8 cellular contexts compared by ENCODE assay signal in genomic region chr7:100157069-100157333, GRCh38. TPM values are rescaled to one million over a fixed set of nuclear protein-coding genes. Genes with fewer than 3 reads are reported as not detected.
A peak's percentile ranks its signal among the peaks of the same experiment; 100 is the strongest.
DNase-seq lines count a peak whose midpoint lies in the region; ATAC-seq and TF ChIP-seq lines count a peak whose summit lies in the region.

No MANE protein-coding gene starts in this region.

- H3K4me3 Mint-ChIP-seq in activated CD8-positive, alpha-beta memory T cell treated with anti-CD3 and anti-CD28 coated beads, Interleukin-2, amount 10 ng/mL, durations not matched to agents 7 days and 5 days: peak overlapping the region; percentile 57
- peak overlapping the region; percentile 77 for H3K4me3 Mint-ChIP-seq in activated CD4-positive, alpha-beta memory T cell treated with anti-CD3 and anti-CD28 coated beads for 36 hours

- H3K27me3 Mint-ChIP-seq in activated CD8-positive, alpha-beta memory T cell treated with anti-CD3 and anti-CD28 coated beads, Interleukin-2, amount 10 ng/mL, durations not matched to agents 7 days and 5 days: no peaks in the 10 kb centered on the region
- H3K27me3 Mint-ChIP-seq in activated CD4-positive, alpha-beta memory T cell treated with anti-CD3 and anti-CD28 coated beads for 36 hours: no peaks in the 10 kb centered on the region

- POLR2A ChIA-PET in activated CD4-positive, alpha-beta memory T cell treated with anti-CD3 and anti-CD28 coated beads for 36 hours (lab: Charles Lee): interaction anchor here (0.8 to 0.9 kb wide), 2 partner anchors 9 to 30 kb away, joined by 3 read pairs; partner anchors contain the start of gene MBLAC1

- intact Hi-C loops in activated CD4-positive, alpha-beta memory T cell treated with anti-CD3 and anti-CD28 coated beads for 36 hours (cut with micrococcal nuclease): no loop called here
- intact Hi-C loops in stomach (cut with DNase I; ENCODE audit: low total_unique reads): no loop called here

- no peak for ATAC-seq in activated CD8-positive, alpha-beta memory T cell treated with anti-CD3 and anti-CD28 coated beads, Interleukin-2, amount 10 ng/mL, durations not matched to agents 7 days and 5 days
- no peak for ATAC-seq in gastroesophageal sphincter
- no peak for ATAC-seq in HG03139 (IDR thresholded peaks at IDR 0.05; ENCODE audit: unreplicated experiment)

- no peak for TF ChIP-seq EP300 in gastroesophageal sphincter (IDR thresholded peaks at IDR 0.05)
- TF ChIP-seq EP300 in stomach (IDR thresholded peaks at IDR 0.05): no peak

- WGBS in gastroesophageal sphincter (ENCODE audit: low coverage in 1 of 2), 2 donors: no CpG with 5 or more reads among the region's 5 CpGs
- 43 to 68% (median 58%) methylated on average over 5 of the region's 5 CpGs for WGBS in stomach, 5 donors

- no peak for TF ChIP-seq POLR2A in gastroesophageal sphincter (IDR thresholded peaks at IDR 0.05)
- TF ChIP-seq POLR2A in stomach (IDR thresholded peaks at IDR 0.05): no peak
- TF ChIP-seq POLR2A in erythroblast (IDR thresholded peaks at IDR 0.05; ENCODE audit: low read length): no peak

- H3K27ac ChIP-seq in gastroesophageal sphincter (peak overlapping the region in 3 of 4 donors; percentile 84 to 89 (median 85)), stomach (peak overlapping the region; percentile 52 to 93 (median 90))

- no peaks in the 10 kb centered on the region for H3K9me3 Mint-ChIP-seq in activated CD8-positive, alpha-beta memory T cell treated with anti-CD3 and anti-CD28 coated beads, Interleukin-2, amount 10 ng/mL, durations not matched to agents 7 days and 5 days (ENCODE audit: low read depth)
- no peaks in the 10 kb centered on the region for H3K9me3 Mint-ChIP-seq in activated CD4-positive, alpha-beta memory T cell treated with anti-CD3 and anti-CD28 coated beads for 36 hours

- H3K4me3 ChIP-seq in gastroesophageal sphincter (no peak overlapping the region), stomach (peak overlapping the region in 3 of 4 donors; percentile 81 to 99 (median 86))

- DNase-seq in activated CD8-positive, alpha-beta memory T cell treated with anti-CD3 and anti-CD28 coated beads, Interleukin-2, amount 10 ng/mL, durations not matched to agents 7 days and 5 days: no peak
- DNase-seq in activated CD8-positive, alpha-beta memory T cell treated with anti-CD3 and anti-CD28 coated beads, Interleukin-2, amount 50 U/mL, for 48 hours: no peak
- DNase-seq in activated CD4-positive, alpha-beta memory T cell treated with anti-CD3 and anti-CD28 coated beads for 36 hours: no peak
- DNase-seq in stomach (no peak), amniotic stem cell (lab: John Stamatoyannopoulos, UW) (no peak), erythroblast (lab: John Stamatoyannopoulos, UW) (no peak)

- peak overlapping the region; percentile 67 for H3K27ac Mint-ChIP-seq in activated CD8-positive, alpha-beta memory T cell treated with anti-CD3 and anti-CD28 coated beads, Interleukin-2, amount 10 ng/mL, durations not matched to agents 7 days and 5 days
- H3K27ac Mint-ChIP-seq in activated CD4-positive, alpha-beta memory T cell treated with anti-CD3 and anti-CD28 coated beads for 36 hours: peak overlapping the region; percentile 79

- no peaks in the 10 kb centered on the region for H3K9me3 ChIP-seq in gastroesophageal sphincter
- H3K9me3 ChIP-seq in stomach: no peaks in the 10 kb centered on the region

- peaks cover 31% of the 10 kb centered on the region for H3K36me3 Mint-ChIP-seq in activated CD8-positive, alpha-beta memory T cell treated with anti-CD3 and anti-CD28 coated beads, Interleukin-2, amount 10 ng/mL, durations not matched to agents 7 days and 5 days
- H3K36me3 Mint-ChIP-seq in activated CD4-positive, alpha-beta memory T cell treated with anti-CD3 and anti-CD28 coated beads for 36 hours: peaks cover 32% of the 10 kb centered on the region

- no peak for TF ChIP-seq CTCF in gastroesophageal sphincter (IDR thresholded peaks at IDR 0.05)
- no peak for TF ChIP-seq CTCF in stomach (IDR thresholded peaks at IDR 0.05)

- H3K4me1 Mint-ChIP-seq in activated CD8-positive, alpha-beta memory T cell treated with anti-CD3 and anti-CD28 coated beads, Interleukin-2, amount 10 ng/mL, durations not matched to agents 7 days and 5 days: peaks cover 51% of the 10 kb centered on the region
- H3K4me1 Mint-ChIP-seq in activated CD4-positive, alpha-beta memory T cell treated with anti-CD3 and anti-CD28 coated beads for 36 hours (ENCODE audit: low read depth): peaks cover 37% of the 10 kb centered on the region

- peaks cover 0 to 50% of the 10 kb centered on the region in 2 donors for H3K36me3 ChIP-seq in gastroesophageal sphincter
- peaks cover 31 to 53% (median 46%) of the 10 kb centered on the region in 4 donors for H3K36me3 ChIP-seq in stomach

- CTCF ChIA-PET in activated CD8-positive, alpha-beta memory T cell treated with anti-CD3 and anti-CD28 coated beads, Interleukin-2, amount 10 ng/mL, durations not matched to agents 7 days and 5 days (lab: Charles Lee): interaction anchor here (0.8 to 9.7 kb wide), 4 partner anchors 11 to 60 kb away, joined by 3 to 61 read pairs (median 13); partner anchors contain the start of gene GAL3ST4
- CTCF ChIA-PET in activated CD4-positive, alpha-beta memory T cell treated with anti-CD3 and anti-CD28 coated beads for 36 hours (lab: Charles Lee): interaction anchor here (1.1 to 1.8 kb wide), 4 partner anchors 8 to 188 kb away, joined by 3 to 6 read pairs (median 4); partner anchors contain the start of gene LAMTOR4

- H3K4me1 ChIP-seq in gastroesophageal sphincter: peaks cover 0 to 40% (median 14%) of the 10 kb centered on the region in 3 donors
- peaks cover 12 to 66% (median 50%) of the 10 kb centered on the region in 4 donors for H3K4me1 ChIP-seq in stomach

- H3K27me3 ChIP-seq in gastroesophageal sphincter (no peaks in the 10 kb centered on the region), stomach (no peaks in the 10 kb centered on the region)

RNA-seq across cellular contexts. Expression of gene TRAPPC14, which starts 1.5 kb away (rescaled TPM):
- total RNA-seq in activated CD8-positive, alpha-beta memory T cell treated with anti-CD3 and anti-CD28 coated beads, Interleukin-2, amount 10 ng/mL, durations not matched to agents 7 days and 5 days: 10 to 100 TPM; 36.8 to 43.5 TPM
- total RNA-seq in activated CD4-positive, alpha-beta memory T cell treated with anti-CD3 and anti-CD28 coated beads for 36 hours: 10 to 100 TPM; 17.9 to 19.7 TPM
- total RNA-seq in gastroesophageal sphincter (1 to 10 TPM; 3.0 to 7.8 (median 7.3) TPM), stomach (10 to 100 TPM; 16.2 to 33.3 (median 28.6) TPM)
- 10 to 100 TPM; 10.7 to 17.2 (median 11.4) TPM for polyA plus RNA-seq in stomach

RNA-seq across cellular contexts. Expression of gene LAMTOR4, which starts 8.3 kb away (rescaled TPM):
- 100 to 1,000 TPM; 119 to 151 TPM for total RNA-seq in activated CD8-positive, alpha-beta memory T cell treated with anti-CD3 and anti-CD28 coated beads, Interleukin-2, amount 10 ng/mL, durations not matched to agents 7 days and 5 days
- 100 to 1,000 TPM; 136 to 151 TPM for total RNA-seq in activated CD4-positive, alpha-beta memory T cell treated with anti-CD3 and anti-CD28 coated beads for 36 hours
- total RNA-seq in gastroesophageal sphincter (100 to 1,000 TPM; 109 to 228 (median 148) TPM), stomach (100 to 1,000 TPM in 3 of 5 donors, 10 to 100 TPM in 2; 26.3 to 889 (median 159) TPM)
- 100 to 1,000 TPM; 307 to 476 (median 334) TPM for polyA plus RNA-seq in stomach

RNA-seq across cellular contexts. Expression of gene GAL3ST4, which starts 11.4 kb away (rescaled TPM):
- 1 to 10 TPM in 1 of 2 experiments, under 1 TPM in 1; 0.61 to 1.4 TPM for total RNA-seq in activated CD8-positive, alpha-beta memory T cell treated with anti-CD3 and anti-CD28 coated beads, Interleukin-2, amount 10 ng/mL, durations not matched to agents 7 days and 5 days
- total RNA-seq in activated CD4-positive, alpha-beta memory T cell treated with anti-CD3 and anti-CD28 coated beads for 36 hours: 1 to 10 TPM; 2.4 to 2.8 TPM
- total RNA-seq in gastroesophageal sphincter (1 to 10 TPM; 2.0 to 3.6 (median 2.8) TPM), stomach (1 to 10 TPM in 2 of 5 donors, not detected in 3; 1.5 to 1.6 TPM)
- polyA plus RNA-seq in stomach: 1 to 10 TPM; 1.7 to 2.4 (median 2.1) TPM

RNA-seq across cellular contexts. Expression of gene GPC2, which starts 20.2 kb away (rescaled TPM):
- total RNA-seq in activated CD8-positive, alpha-beta memory T cell treated with anti-CD3 and anti-CD28 coated beads, Interleukin-2, amount 10 ng/mL, durations not matched to agents 7 days and 5 days: 1 to 10 TPM; 2.9 to 6.2 TPM
- total RNA-seq in activated CD4-positive, alpha-beta memory T cell treated with anti-CD3 and anti-CD28 coated beads for 36 hours: 1 to 10 TPM; 4.8 to 5.5 TPM
- 1 to 10 TPM in 3 of 4 donors, under 1 TPM in 1; 0.39 to 3.4 (median 2.0) TPM for total RNA-seq in gastroesophageal sphincter
- total RNA-seq in stomach: 1 to 10 TPM in 3 of 5 donors, under 1 TPM in 1, not detected in 1; 0.92 to 4.9 (median 2.6) TPM
- polyA plus RNA-seq in stomach: under 1 TPM in 2 of 3 donors, not detected in 1; 0.12 to 0.48 TPM

RNA-seq across cellular contexts. Expression of gene STAG3, which starts 20.7 kb away (rescaled TPM):
- 10 to 100 TPM in 1 of 2 experiments, 1 to 10 TPM in 1; 8.1 to 20.2 TPM for total RNA-seq in activated CD8-positive, alpha-beta memory T cell treated with anti-CD3 and anti-CD28 coated beads, Interleukin-2, amount 10 ng/mL, durations not matched to agents 7 days and 5 days
- total RNA-seq in activated CD4-positive, alpha-beta memory T cell treated with anti-CD3 and anti-CD28 coated beads for 36 hours: 10 to 100 TPM; 20.8 to 20.9 TPM
- total RNA-seq in gastroesophageal sphincter (under 1 TPM in 1 of 4 donors, not detected in 3; 0.47 TPM), stomach (under 1 TPM in 1 of 5 donors, not detected in 4; 0.92 TPM)
- polyA plus RNA-seq in stomach: 1 to 10 TPM in 2 of 3 donors, under 1 TPM in 1; 0.50 to 8.8 (median 1.5) TPM

Comparison
In these comparisons a context has a peak if more than half of its experiments do, and no peak if none do; other contexts are left out.
1. H3K4me3 ChIP-seq: peak in stomach (3 of 4); none in gastroesophageal sphincter (0 of 2).